29 cellular contexts compared by ENCODE assay signal in the genomic region with DNA sequence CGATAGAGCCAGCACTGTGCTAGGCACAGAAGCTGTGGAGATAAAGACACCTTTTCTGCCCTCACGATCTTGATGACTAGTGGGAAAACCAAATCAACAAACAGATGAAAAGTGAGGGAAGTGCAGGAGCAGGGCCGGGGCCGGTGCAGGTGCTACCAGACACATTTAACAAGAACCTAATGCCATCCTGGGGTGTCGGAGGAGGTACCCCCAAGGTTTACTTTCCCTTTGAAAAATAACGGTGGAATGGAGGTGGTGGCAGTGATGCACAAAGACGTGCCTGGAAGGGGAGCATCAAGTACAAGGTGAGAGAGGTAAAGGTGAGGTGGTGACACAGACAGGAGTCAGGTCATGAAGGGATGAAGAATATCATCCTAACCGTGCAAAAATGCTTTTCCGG. TPM values are rescaled to one million over a fixed set of nuclear protein-coding genes. Genes with fewer than 3 reads are reported as not detected.
"Had no signal": no experiment of that assay in that cellular context is flagged by ENCODE, and none has a peak within 500 bp of the region (broad histone marks: within the 10 kb centered on the region; RNA-seq: fewer than 3 reads in every experiment).

No MANE protein-coding gene starts in this region.

- DNase-seq: caudate nucleus; cerebellar nuclear complex; cortex of kidney; effector CD4-positive, alpha-beta T cell; foreskin keratinocyte; heart left ventricle; left colon; left ventricle myocardium superior; lower lobe of right lung; naive thymus-derived CD8-positive, alpha-beta T cell; nephron progenitor cell; nucleus accumbens; ovary; posterior cingulate gyrus; spleen; stimulated activated CD4-positive, alpha-beta T cell treated with anti-CD3 and anti-CD28 coated beads, Interleukin-4, amount 100 ng/mL, for 4 hours; stimulated activated naive B cell treated with anti-CD40 and anti-IgM and Interleukin-4, amounts not matched to agents 10 μg/mL and 1 μg/mL and 100 μg/mL, for 72 hours; thyroid gland; trophoblast cell had no signal

- H3K4me1 ChIP-seq: foreskin keratinocyte, gastroesophageal sphincter, heart left ventricle, lower lobe of right lung, spleen, suprapubic skin, thyroid gland had no signal

- H3K4me3 ChIP-seq: gastroesophageal sphincter, heart left ventricle, hepatocyte, lower lobe of right lung, ovary, skin epidermis, spleen, suprapubic skin, thyroid gland had no signal

- H3K27me3 ChIP-seq: foreskin keratinocyte, heart left ventricle, hepatocyte, ovary, thyroid gland had no signal

- H3K9me3 ChIP-seq: ovary, thyroid gland had no signal

- H3K4me3 Mint-ChIP-seq: naive thymus-derived CD8-positive, alpha-beta T cell; nephron progenitor cell; stimulated activated naive B cell treated with anti-CD40 and anti-IgM and Interleukin-4, amounts not matched to agents 10 μg/mL and 1 μg/mL and 100 μg/mL, for 72 hours; stimulated activated naive CD8-positive, alpha-beta T cell treated with anti-CD3 and anti-CD28 coated beads, Interleukin-15, Interleukin-2, amounts not matched to agents 100 ng/mL and 50 ng/mL, for 24 hours had no signal

- H3K27ac ChIP-seq: epithelial cell of prostate, foreskin keratinocyte, gastroesophageal sphincter, heart left ventricle, hepatocyte, lower lobe of right lung, ovary, skin epidermis, spleen, suprapubic skin, thyroid gland had no signal

- H3K27ac Mint-ChIP-seq: naive thymus-derived CD8-positive, alpha-beta T cell; nephron progenitor cell; stimulated activated naive B cell treated with anti-CD40 and anti-IgM and Interleukin-4, amounts not matched to agents 10 μg/mL and 1 μg/mL and 100 μg/mL, for 72 hours; stimulated activated naive CD8-positive, alpha-beta T cell treated with anti-CD3 and anti-CD28 coated beads, Interleukin-15, Interleukin-2, amounts not matched to agents 100 ng/mL and 50 ng/mL, for 24 hours had no signal

- H3K4me1 Mint-ChIP-seq: nephron progenitor cell; stimulated activated naive B cell treated with anti-CD40 and anti-IgM and Interleukin-4, amounts not matched to agents 10 μg/mL and 1 μg/mL and 100 μg/mL, for 72 hours had no signal

- H3K36me3 ChIP-seq: gastroesophageal sphincter, heart left ventricle, lower lobe of right lung, ovary, spleen, suprapubic skin, thyroid gland had no signal

RNA-seq across cellular contexts. Expression of gene SLC6A13, which starts 22.1 kb away (rescaled TPM):
- total RNA-seq: esophagus mucosa, fibroblast of lung, foreskin keratinocyte, gastroesophageal sphincter, kidney epithelial cell, left colon, mesenteric fat pad, suprapubic skin had no signal
- polyA plus RNA-seq: fibroblast of lung, foreskin keratinocyte had no signal

RNA-seq across cellular contexts. Expression of gene SLC6A12, which starts 26.6 kb away (rescaled TPM):
- total RNA-seq: fibroblast of lung, foreskin keratinocyte, kidney epithelial cell had no signal
- polyA plus RNA-seq: fibroblast of lung; foreskin keratinocyte; naive thymus-derived CD8-positive, alpha-beta T cell had no signal
